Comparison of ENCODE assay signal across 20 cellular contexts in genomic region chr6:148291876-148292275, GRCh38. TPM values are rescaled to one million over a fixed set of nuclear protein-coding genes. Genes with fewer than 3 reads are reported as not detected.
"Had no signal": no experiment of that assay in that cellular context is flagged by ENCODE, and none has a peak within 500 bp of the region (broad histone marks: within the 10 kb centered on the region; RNA-seq: fewer than 3 reads in every experiment).

No MANE protein-coding gene starts in this region.

- H3K27ac Mint-ChIP-seq: activated CD4-positive, alpha-beta memory T cell treated with anti-CD3 and anti-CD28 coated beads, Interleukin-2, amount 10 ng/mL, durations not matched to agents 7 days and 5 days; activated naive CD4-positive, alpha-beta T cell treated with anti-CD3 and anti-CD28 coated beads, Interleukin-2, amount 10 ng/mL, durations not matched to agents 7 days and 5 days; activated T-cell treated with anti-CD3 and anti-CD28 coated beads, Interleukin-2, amount 50 U/mL, for 24 hours; immature natural killer cell; naive thymus-derived CD4-positive, alpha-beta T cell; stimulated activated memory B cell treated with anti-CD40 and anti-IgM and Interleukin-4, amounts not matched to agents 10 μg/mL and 1 μg/mL and 100 μg/mL, for 72 hours; T-helper 2 cell treated with Interferon-gamma antibody and Interleukin-4, amounts not matched to agents 5 μg/mL and 100 μg/mL, for 36 hours had no signal

- ATAC-seq: gastrocnemius medialis; naive thymus-derived CD4-positive, alpha-beta T cell; pancreas; stimulated activated memory B cell treated with anti-CD40 and anti-IgM and Interleukin-4, amounts not matched to agents 10 μg/mL and 1 μg/mL and 100 μg/mL, for 72 hours had no signal

- H3K9me3 ChIP-seq: gastrocnemius medialis, pancreas, sigmoid colon, testis, upper lobe of left lung had no signal

- H3K9me3 Mint-ChIP-seq: activated CD4-positive, alpha-beta memory T cell treated with anti-CD3 and anti-CD28 coated beads, Interleukin-2, amount 10 ng/mL, durations not matched to agents 7 days and 5 days; activated naive CD4-positive, alpha-beta T cell treated with anti-CD3 and anti-CD28 coated beads, Interleukin-2, amount 10 ng/mL, durations not matched to agents 7 days and 5 days; activated T-cell treated with anti-CD3 and anti-CD28 coated beads, Interleukin-2, amount 50 U/mL, for 24 hours; immature natural killer cell; stimulated activated memory B cell treated with anti-CD40 and anti-IgM and Interleukin-4, amounts not matched to agents 10 μg/mL and 1 μg/mL and 100 μg/mL, for 72 hours; T-helper 2 cell treated with Interferon-gamma antibody and Interleukin-4, amounts not matched to agents 5 μg/mL and 100 μg/mL, for 36 hours had no signal

- H3K4me1 Mint-ChIP-seq: activated CD4-positive, alpha-beta memory T cell treated with anti-CD3 and anti-CD28 coated beads, Interleukin-2, amount 10 ng/mL, durations not matched to agents 7 days and 5 days; activated naive CD4-positive, alpha-beta T cell treated with anti-CD3 and anti-CD28 coated beads, Interleukin-2, amount 10 ng/mL, durations not matched to agents 7 days and 5 days; immature natural killer cell; naive thymus-derived CD4-positive, alpha-beta T cell; stimulated activated memory B cell treated with anti-CD40 and anti-IgM and Interleukin-4, amounts not matched to agents 10 μg/mL and 1 μg/mL and 100 μg/mL, for 72 hours had no signal

- H3K36me3 ChIP-seq: gastrocnemius medialis, pancreas, sigmoid colon, upper lobe of left lung had no signal

- H3K27me3 ChIP-seq: gastrocnemius medialis, pancreas, sigmoid colon, testis, upper lobe of left lung had no signal

- H3K27ac ChIP-seq: epithelial cell of prostate, gastrocnemius medialis, pancreas, sigmoid colon, upper lobe of left lung had no signal

- H3K4me3 ChIP-seq: gastrocnemius medialis, pancreas, sigmoid colon, testis, upper lobe of left lung had no signal

- H3K4me3 Mint-ChIP-seq: activated CD4-positive, alpha-beta memory T cell treated with anti-CD3 and anti-CD28 coated beads, Interleukin-2, amount 10 ng/mL, durations not matched to agents 7 days and 5 days; activated naive CD4-positive, alpha-beta T cell treated with anti-CD3 and anti-CD28 coated beads, Interleukin-2, amount 10 ng/mL, durations not matched to agents 7 days and 5 days; activated T-cell treated with anti-CD3 and anti-CD28 coated beads, Interleukin-2, amount 50 U/mL, for 24 hours; immature natural killer cell; naive thymus-derived CD4-positive, alpha-beta T cell; stimulated activated memory B cell treated with anti-CD40 and anti-IgM and Interleukin-4, amounts not matched to agents 10 μg/mL and 1 μg/mL and 100 μg/mL, for 72 hours; T-helper 2 cell treated with Interferon-gamma antibody and Interleukin-4, amounts not matched to agents 5 μg/mL and 100 μg/mL, for 36 hours had no signal

- H3K36me3 Mint-ChIP-seq: activated naive CD4-positive, alpha-beta T cell treated with anti-CD3 and anti-CD28 coated beads, Interleukin-2, amount 10 ng/mL, durations not matched to agents 7 days and 5 days; immature natural killer cell; naive thymus-derived CD4-positive, alpha-beta T cell; stimulated activated memory B cell treated with anti-CD40 and anti-IgM and Interleukin-4, amounts not matched to agents 10 μg/mL and 1 μg/mL and 100 μg/mL, for 72 hours had no signal

- H3K4me1 ChIP-seq: pancreas, upper lobe of left lung had no signal

- DNase-seq: activated CD4-positive, alpha-beta memory T cell treated with anti-CD3 and anti-CD28 coated beads, Interleukin-2, amount 10 ng/mL, durations not matched to agents 7 days and 5 days; activated CD4-positive, alpha-beta T cell treated with anti-CD3 and anti-CD28 coated beads for 48 hours; activated naive CD4-positive, alpha-beta T cell treated with anti-CD3 and anti-CD28 coated beads, Interleukin-2, amount 10 ng/mL, durations not matched to agents 7 days and 5 days; activated T-cell treated with anti-CD3 and anti-CD28 coated beads, Interleukin-2, amount 50 U/mL, for 24 hours; aorta; cerebellar nuclear complex; gastrocnemius medialis; head of caudate nucleus; immature natural killer cell; kidney glomerular epithelial cell; mesendoderm; naive thymus-derived CD4-positive, alpha-beta T cell; pancreas; sigmoid colon; stimulated activated CD4-positive, alpha-beta T cell treated with anti-CD3 and anti-CD28 coated beads, Interleukin-4, amount 100 ng/mL, for 24 hours; testis; upper lobe of left lung had no signal

RNA-seq across cellular contexts. Expression of gene SASH1, which starts 50.8 kb away (rescaled TPM):
- polyA plus RNA-seq: immature natural killer cell; naive thymus-derived CD4-positive, alpha-beta T cell had no signal
